ENCODE assay signal across 2 cellular contexts in genomic region chrX:154471870-154472684, GRCh38.
A peak's percentile ranks its signal among the peaks of the same experiment; 100 is the strongest.
TF ChIP-seq lines count a peak whose summit lies in the region.

No MANE protein-coding gene starts in this region.

TF ChIP-seq in HEK293, 187 proteins besides CTCF, POLR2A, EP300 and RAD21:
- peak; percentile 67; the same call in 1 of the 2 replicates for TF ChIP-seq SCRT1 (tag by site-specific recombination; IDR thresholded peaks at IDR 0.05; ENCODE audit: borderline replicate concordance)
- TF ChIP-seq ZNF621 (tag by site-specific recombination; IDR thresholded peaks at IDR 0.05), result no peak
- TF ChIP-seq GLIS1 (tag by site-specific recombination; IDR thresholded peaks at IDR 0.05), result peak; percentile 68
- TF ChIP-seq ZNF600 (tag by site-specific recombination; IDR thresholded peaks at IDR 0.05), result peak; percentile 46; the same call in 1 of the 2 replicates
- TF ChIP-seq ZFHX2 (tag by site-specific recombination; conservative IDR thresholded peaks at IDR 0.05), result 0 out of 2 replicates have a peak, but pooled peaks have one; percentile 25
- TF ChIP-seq ZNF501 (tag by site-specific recombination; IDR thresholded peaks at IDR 0.05), result no peak
- peak; percentile 62 for TF ChIP-seq ZBTB20 (tag by site-specific recombination; IDR thresholded peaks at IDR 0.05)
- no peak for TF ChIP-seq ZNF341 (tag by site-specific recombination; IDR thresholded peaks at IDR 0.05; ENCODE audit: low read depth)
- TF ChIP-seq ZNF302 (tag by site-specific recombination; IDR thresholded peaks at IDR 0.05; ENCODE audit: low read depth), result no peak
- no peak for TF ChIP-seq ZNF843 (tag by site-specific recombination; IDR thresholded peaks at IDR 0.05)
- peak; percentile 44 for TF ChIP-seq ZIC2 (tag by site-specific recombination; IDR thresholded peaks at IDR 0.05)
- peak; percentile 95 for TF ChIP-seq SCRT2 (tag by site-specific recombination; IDR thresholded peaks at IDR 0.05)
TF ChIP-seq in HEK293: peak in this region for 7.

TF ChIP-seq in HepG2, 621 proteins besides CTCF, POLR2A, EP300 and RAD21:
- TF ChIP-seq ZNF550 (CRISPR knock-in tag; IDR thresholded peaks at IDR 0.05; ENCODE audit: borderline replicate concordance), result no peak
- TF ChIP-seq, protein P1, sequence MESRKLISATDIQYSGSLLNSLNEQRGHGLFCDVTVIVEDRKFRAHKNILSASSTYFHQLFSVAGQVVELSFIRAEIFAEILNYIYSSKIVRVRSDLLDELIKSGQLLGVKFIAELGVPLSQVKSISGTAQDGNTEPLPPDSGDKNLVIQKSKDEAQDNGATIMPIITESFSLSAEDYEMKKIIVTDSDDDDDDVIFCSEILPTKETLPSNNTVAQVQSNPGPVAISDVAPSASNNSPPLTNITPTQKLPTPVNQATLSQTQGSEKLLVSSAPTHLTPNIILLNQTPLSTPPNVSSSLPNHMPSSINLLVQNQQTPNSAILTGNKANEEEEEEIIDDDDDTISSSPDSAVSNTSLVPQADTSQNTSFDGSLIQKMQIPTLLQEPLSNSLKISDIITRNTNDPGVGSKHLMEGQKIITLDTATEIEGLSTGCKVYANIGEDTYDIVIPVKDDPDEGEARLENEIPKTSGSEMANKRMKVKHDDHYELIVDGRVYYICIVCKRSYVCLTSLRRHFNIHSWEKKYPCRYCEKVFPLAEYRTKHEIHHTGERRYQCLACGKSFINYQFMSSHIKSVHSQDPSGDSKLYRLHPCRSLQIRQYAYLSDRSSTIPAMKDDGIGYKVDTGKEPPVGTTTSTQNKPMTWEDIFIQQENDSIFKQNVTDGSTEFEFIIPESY (CRISPR knock-in tag; IDR thresholded peaks at IDR 0.05), result peak; percentile 68
